In the genomic region with DNA sequence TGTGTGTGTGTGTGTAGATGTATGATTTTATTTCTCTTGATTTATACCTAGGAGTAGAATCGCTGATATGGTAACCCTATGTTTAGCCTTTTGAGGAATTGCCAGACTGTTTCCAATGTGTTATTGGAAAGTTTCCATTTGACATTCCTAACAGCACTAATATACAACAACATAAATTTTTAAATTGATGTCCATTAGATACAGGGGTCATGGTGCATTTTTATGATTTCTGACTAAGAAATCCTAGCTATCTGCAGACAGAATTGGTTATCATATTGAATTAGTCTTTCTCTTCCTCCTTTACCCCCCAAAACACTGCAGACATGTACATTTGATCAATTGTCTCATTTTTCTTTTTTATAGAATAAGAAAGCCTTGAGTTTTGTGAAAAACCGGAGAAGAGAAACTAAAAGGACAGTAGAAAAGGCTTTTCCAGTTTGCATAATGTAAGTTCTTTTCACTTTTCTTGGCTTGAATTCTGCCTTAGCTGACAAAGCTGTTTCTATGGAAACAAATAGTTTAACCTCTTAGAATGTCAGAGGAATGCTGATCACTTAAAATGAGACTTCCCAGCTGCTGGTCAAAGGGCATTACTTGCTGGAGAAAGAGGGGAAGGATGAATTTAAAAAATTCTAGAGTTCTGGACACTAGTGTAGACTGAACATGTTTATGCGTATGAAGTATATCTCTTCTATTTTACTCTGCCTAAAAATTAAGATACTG, we compare ENCODE assay signal across 9 cellular contexts. TPM values are rescaled to one million over a fixed set of nuclear protein-coding genes. Genes with fewer than 3 reads are reported as not detected.
DNase-seq lines count a peak whose midpoint lies in the region; ATAC-seq and TF ChIP-seq lines count a peak whose summit lies in the region.
"Had no signal": no experiment of that assay in that cellular context is flagged by ENCODE, and none has a peak within 500 bp of the region (broad histone marks: within the 10 kb centered on the region; RNA-seq: fewer than 3 reads in every experiment).

No MANE protein-coding gene starts in this region.

- CTCF ChIA-PET in CD8-positive, alpha-beta T cell (lab: Charles Lee) = interaction anchor here (1.0 kb wide), 1 partner anchor 16 kb away, joined by 6 read pairs; no protein-coding TSS in a partner anchor

- H3K27me3 Mint-ChIP-seq in CD8-positive, alpha-beta T cell (ENCODE audit: low read depth) = no peaks in the 10 kb centered on the region

- H3K36me3 Mint-ChIP-seq in CD8-positive, alpha-beta T cell = peaks cover 42% of the 10 kb centered on the region

- peaks cover 14% of the 10 kb centered on the region for H3K4me1 Mint-ChIP-seq in CD8-positive, alpha-beta T cell (ENCODE audit: low read depth)

- H3K27me3 ChIP-seq in HUES48 (ENCODE audit: control insufficient read depth, insufficient read depth, low read length) = no peaks in the 10 kb centered on the region
- no peaks in the 10 kb centered on the region for H3K27me3 ChIP-seq in dorsolateral prefrontal cortex
- no peaks in the 10 kb centered on the region for H3K27me3 ChIP-seq in stomach smooth muscle (ENCODE audit: control insufficient read depth in 1 of 2, insufficient read depth in 2 of 2, low read length in 2 of 2)
- no peaks in the 10 kb centered on the region for H3K27me3 ChIP-seq in CD8-positive, alpha-beta T cell (ENCODE audit: insufficient read depth, low read length)

- peak; percentile 60 for ATAC-seq in left lobe of liver
- no peak for ATAC-seq in CD8-positive, alpha-beta T cell

- H3K27ac ChIP-seq in HUES48 (ENCODE audit: low read depth, low read length) = peak overlapping the region; percentile 92
- H3K27ac ChIP-seq in dorsolateral prefrontal cortex = peak overlapping the region; percentile 44 to 98 (median 91)
- no peak overlapping the region for H3K27ac ChIP-seq in stomach smooth muscle (ENCODE audit: low read length)
- H3K27ac ChIP-seq in CD8-positive, alpha-beta T cell (ENCODE audit: low read depth, low read length) = no peak overlapping the region

- H3K9ac ChIP-seq in HUES48 (ENCODE audit: low read depth, low read length) (peak overlapping the region; percentile 15; the same call in 1 of the 2 replicates), stomach smooth muscle (ENCODE audit: low read length in 2 of 2) (peak overlapping the region in 1 of 2 donors; percentile 18)

- H3K4me1 ChIP-seq in HUES48 (ENCODE audit: control insufficient read depth, insufficient read depth, low read length) (peaks cover 33% of the 10 kb centered on the region), stomach smooth muscle (ENCODE audit: control insufficient read depth, insufficient read depth, low read length) (peaks cover 5% of the 10 kb centered on the region)
- no peaks in the 10 kb centered on the region for H3K4me1 ChIP-seq in CD8-positive, alpha-beta T cell (ENCODE audit: insufficient read depth, low read length)

- no peak for TF ChIP-seq CTCF in dorsolateral prefrontal cortex (IDR thresholded peaks at IDR 0.05 in 54 of 56, conservative IDR thresholded peaks at IDR 0.05 in 2 of 56; ENCODE audit: low read depth in 1 of 56, partially characterized antibody in 56 of 56)
- TF ChIP-seq CTCF in CD8-positive, alpha-beta T cell (IDR thresholded peaks at IDR 0.05) = no peak

- intact Hi-C loops in dorsolateral prefrontal cortex (cut with DNase I) = loop anchor here in 1 of 2 donors (2.0 kb wide), 1 partner anchor 29 kb away; a partner anchor contains a TSS
- intact Hi-C loops in CD8-positive, alpha-beta T cell (cut with DNase I, micrococcal nuclease) = no loop called here

- H3K9me3 Mint-ChIP-seq in CD8-positive, alpha-beta T cell = peaks cover 2% of the 10 kb centered on the region

- H3K9me3 ChIP-seq in HUES48 (ENCODE audit: control insufficient read depth, insufficient read depth, low read length) (no peaks in the 10 kb centered on the region), stomach smooth muscle (ENCODE audit: control insufficient read depth in 2 of 2, low read length in 2 of 2) (no peaks in the 10 kb centered on the region)
- H3K9me3 ChIP-seq in CD8-positive, alpha-beta T cell (ENCODE audit: low read length) = no peaks in the 10 kb centered on the region

- H3K4me3 Mint-ChIP-seq in CD8-positive, alpha-beta T cell = no peak overlapping the region

- DNase-seq in dorsolateral prefrontal cortex (no peak), left lobe of liver (ENCODE audit: low spot score) (no peak), SKM-1 (lab: John Stamatoyannopoulos, UW; ENCODE audit: unreplicated experiment) (no peak)
- no peak for DNase-seq in CD8-positive, alpha-beta T cell
- DNase-seq in activated effector memory CD4-positive, alpha-beta T cell treated with Interleukin-2 at 50 U/mL for 16 hours = no peak
- no peak for DNase-seq in activated CD8-positive, alpha-beta memory T cell treated with anti-CD3 and anti-CD28 coated beads, Interleukin-2, amount 50 U/mL, for 4 hours
- DNase-seq: NCI-H2081 treated with DMSO at 0.1 percent for 48 hours had no signal

- H3K36me3 ChIP-seq in HUES48 (ENCODE audit: control insufficient read depth, insufficient read depth, low read length) (no peaks in the 10 kb centered on the region), stomach smooth muscle (ENCODE audit: control insufficient read depth in 2 of 2, insufficient read depth in 2 of 2, low read length in 2 of 2) (no peaks in the 10 kb centered on the region)
- H3K36me3 ChIP-seq in CD8-positive, alpha-beta T cell (ENCODE audit: insufficient read depth, low read length) = no peaks in the 10 kb centered on the region

- POLR2A ChIA-PET in CD8-positive, alpha-beta T cell (lab: Charles Lee) = no interaction called here

- no peak overlapping the region for H3K27ac Mint-ChIP-seq in CD8-positive, alpha-beta T cell

- H3K4me3 ChIP-seq in HUES48 (ENCODE audit: low read depth, low read length) (peak overlapping the region; percentile 26; the same call in 1 of the 2 replicates), dorsolateral prefrontal cortex (peak overlapping the region in 47 of 59 donors; percentile 1 to 60 (median 26)), stomach smooth muscle (ENCODE audit: low read length in 2 of 2) (peak overlapping the region; percentile 14 to 36)
- no peak overlapping the region for H3K4me3 ChIP-seq in CD8-positive, alpha-beta T cell (ENCODE audit: low read depth, low read length)

RNA-seq across cellular contexts. Expression of a gene that starts 28.3 kb away (rescaled TPM):
- total RNA-seq in dorsolateral prefrontal cortex = 10 to 100 TPM; 33.2 to 92.8 (median 47.3) TPM
- total RNA-seq in left lobe of liver = 15.8 TPM
- 10 to 100 TPM; 13.9 to 15.9 TPM for total RNA-seq in CD8-positive, alpha-beta T cell

Comparison
In these comparisons a context has a peak if more than half of its experiments do, and no peak if none do; other contexts are left out.
1. H3K27ac ChIP-seq: peak in HUES48 (single experiment) and dorsolateral prefrontal cortex (59 of 59); none in stomach smooth muscle (single experiment) and CD8-positive, alpha-beta T cell (single experiment).